10 cellular contexts compared by ENCODE assay signal in genomic region chr13:32829676-32830091, GRCh38.
DNase-seq lines count a peak whose midpoint lies in the region; ATAC-seq and TF ChIP-seq lines count a peak whose summit lies in the region.
"Had no signal": no experiment of that assay in that cellular context is flagged by ENCODE, and none has a peak within 500 bp of the region (broad histone marks: within the 10 kb centered on the region; RNA-seq: fewer than 3 reads in every experiment).

No MANE protein-coding gene starts in this region.

- peak; percentile 9 for TF ChIP-seq CTCF in brain microvascular endothelial cell (IDR thresholded peaks at IDR 0.05; ENCODE audit: low read depth, low read length, missing control alignments)

- H3K36me3 ChIP-seq in HUES64 (ENCODE audit: insufficient read depth, low read length) (no peaks in the 10 kb centered on the region), brain microvascular endothelial cell (replicated peaks) (no peaks in the 10 kb centered on the region), mesodermal cell (ENCODE audit: control insufficient read depth, insufficient read depth, low read length) (no peaks in the 10 kb centered on the region)

- in situ Hi-C loops in brain microvascular endothelial cell (cut with HindIII; ENCODE audit: low pct_ligation_motif_present, low sequenced_read_pairs) = no loop called here

- no peak overlapping the region for H3K4me3 ChIP-seq in HUES64 (ENCODE audit: low read length)
- no peak overlapping the region for H3K4me3 ChIP-seq in brain microvascular endothelial cell (ENCODE audit: low read depth, low read length)
- no peak overlapping the region for H3K4me3 ChIP-seq in mesodermal cell (ENCODE audit: extremely low read depth, insufficient read depth, low read length, poor library complexity, severe bottlenecking)

- no peak for ATAC-seq in GM19463 (IDR thresholded peaks at IDR 0.05; ENCODE audit: unreplicated experiment)

- H3K27ac ChIP-seq in HUES64 (ENCODE audit: low read depth, low read length) (peak overlapping the region; percentile 12; the same call in 1 of the 2 replicates), brain microvascular endothelial cell (peak overlapping the region; percentile 62), mesodermal cell (ENCODE audit: low read depth, low read length, severe bottlenecking) (peak overlapping the region; percentile 19)

- H3K4me1 ChIP-seq in HUES64 (ENCODE audit: insufficient read depth, low read length) (peaks cover 10% of the 10 kb centered on the region; the same call in 1 of the 2 replicates), mesodermal cell (ENCODE audit: control insufficient read depth, insufficient read depth, low read length, poor library complexity, severe bottlenecking) (peaks cover 15% of the 10 kb centered on the region)

- no peak overlapping the region for H3K9ac ChIP-seq in HUES64 (ENCODE audit: low read depth, low read length)

- peak; percentile 88 for DNase-seq in EL
- peak; percentile 65 for DNase-seq in brain microvascular endothelial cell
- no peak for DNase-seq in HUDEP-2 (lab: John Stamatoyannopoulos, UW; ENCODE audit: unreplicated experiment in 76 of 76)
- no peak for DNase-seq in activated naive CD4-positive, alpha-beta T cell (lab: John Stamatoyannopoulos, UW)
- no peak for DNase-seq in hippocampal formation (lab: John Stamatoyannopoulos, UW)
- DNase-seq: DMS79, NCI-H1105 had no signal

- 56% methylated on average over 2 of the region's 2 CpGs for WGBS in HUES64
- WGBS in mesodermal cell (ENCODE audit: insufficient coverage in 2 of 2), 2 experiments = 50 to 67% methylated on average over 1 of the region's 2 CpGs

- peaks cover 6% of the 10 kb centered on the region for H3K9me3 ChIP-seq in HUES64 (ENCODE audit: insufficient read depth, low read depth, low read length)
- H3K9me3 ChIP-seq in mesodermal cell (ENCODE audit: control insufficient read depth, low read length) = no peaks in the 10 kb centered on the region

- H3K27me3 ChIP-seq in HUES64 (ENCODE audit: insufficient read depth, low read length) (no peaks in the 10 kb centered on the region), brain microvascular endothelial cell (replicated peaks) (no peaks in the 10 kb centered on the region)

Comparison
In these comparisons a context has a peak if more than half of its experiments do, and no peak if none do; other contexts are left out.
1. DNase-seq: peak in EL (single experiment) and brain microvascular endothelial cell (single experiment); none in HUDEP-2 (0 of 76), activated naive CD4-positive, alpha-beta T cell (0 of 4) and hippocampal formation (0 of 2).
2. H3K27ac ChIP-seq: peak in every context shown above with its lines; median percentile 62 in brain microvascular endothelial cell; 19 in mesodermal cell; 12 in HUES64.